18 cellular contexts compared by ENCODE assay signal in the genomic region with DNA sequence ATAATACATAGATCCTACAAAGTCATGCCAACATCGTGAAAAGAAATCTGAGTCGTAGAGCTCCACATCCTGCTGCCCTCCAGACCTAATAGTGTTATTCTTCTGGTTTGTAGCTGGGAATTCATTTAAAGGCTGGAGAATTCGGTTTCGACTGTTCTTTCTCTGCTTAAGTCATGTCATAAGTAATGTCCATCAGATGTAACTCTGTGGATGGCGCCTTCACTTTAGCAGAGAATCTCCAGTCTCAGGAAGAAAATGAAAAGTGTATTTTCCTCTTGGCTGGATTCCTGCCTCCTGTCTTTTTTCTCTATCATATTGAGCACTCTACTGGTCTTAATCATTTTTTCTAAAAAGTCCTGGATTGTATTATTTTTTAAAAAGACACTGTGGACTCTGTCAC.
A peak's percentile ranks its signal among the peaks of the same experiment; 100 is the strongest.
DNase-seq lines count a peak whose midpoint lies in the region; ATAC-seq and TF ChIP-seq lines count a peak whose summit lies in the region.
"Had no signal": no experiment of that assay in that cellular context is flagged by ENCODE, and none has a peak within 500 bp of the region (broad histone marks: within the 10 kb centered on the region; RNA-seq: fewer than 3 reads in every experiment).

No MANE protein-coding gene starts in this region.

- RAD21 ChIA-PET in HCT116 (lab: Charles Lee; ENCODE audit: low non-redundant PET in 1 of 2, low total read pairs in 2 of 2, uncharacterized antibody in 2 of 2, unreplicated experiment in 2 of 2), result no interaction called here

- H3K4me3 ChIP-seq in HCT116 (replicated peaks in 1 of 2; ENCODE audit: low read depth in 1 of 2, low read length in 2 of 2) (no peak overlapping the region), neural progenitor cell (no peak overlapping the region), skeletal muscle satellite cell (ENCODE audit: low read length) (no peak overlapping the region)
- H3K4me3 ChIP-seq: BLaER1 treated with 17β-estradiol and CSF1 and Interleukin-3, amounts not matched to agents 10 nM and 100 nM; GM23248; HAP-1 had no signal

- H3K4me3 Mint-ChIP-seq in neural progenitor cell, result no peak overlapping the region
- H3K4me3 Mint-ChIP-seq in activated T-helper 1 cell treated with anti-CD3 and anti-CD28 coated beads, Interleukin-12 subunit alpha, Interleukin-12 subunit beta, Interleukin-2, Interleukin-4 antibody, amounts not matched to agents 30 ng/mL and 10 ng/mL and 1 ng/mL, durations not matched to agents 14 hours and 24 hours and 36 hours, result no peak overlapping the region
- H3K4me3 Mint-ChIP-seq: B cell; CD8-positive, alpha-beta T cell; IgD-negative memory B cell had no signal

- ATAC-seq in HCT116, result no peak
- ATAC-seq in SK-N-SH treated with all-trans-retinoic acid at 6 μM for 48 hours, result peak; percentile 70
- ATAC-seq in GM21515 (IDR thresholded peaks at IDR 0.05; ENCODE audit: unreplicated experiment), result no peak
- ATAC-seq: CD8-positive, alpha-beta T cell had no signal

- H3K4me2 ChIP-seq in HCT116 (ENCODE audit: low read length) (no peak overlapping the region), neural progenitor cell (no peak overlapping the region), skeletal muscle satellite cell (ENCODE audit: low read length) (no peak overlapping the region)
- H3K4me2 ChIP-seq: BLaER1 treated with 17β-estradiol and CSF1 and Interleukin-3, amounts not matched to agents 10 nM and 100 nM had no signal

- intact Hi-C loops in HCT116 (cut with micrococcal nuclease), result no loop called here
- intact Hi-C loops in activated T-helper 1 cell treated with anti-CD3 and anti-CD28 coated beads, Interleukin-12 subunit alpha, Interleukin-12 subunit beta, Interleukin-2, Interleukin-4 antibody, amounts not matched to agents 30 ng/mL and 10 ng/mL and 1 ng/mL, durations not matched to agents 14 hours and 24 hours and 36 hours (cut with micrococcal nuclease), result no loop called here

- CTCF ChIA-PET in HCT116 (lab: Charles Lee), result no interaction called here

- peaks cover 2% of the 10 kb centered on the region for H3K36me3 Mint-ChIP-seq in neural progenitor cell
- no peaks in the 10 kb centered on the region for H3K36me3 Mint-ChIP-seq in activated T-helper 1 cell treated with anti-CD3 and anti-CD28 coated beads, Interleukin-12 subunit alpha, Interleukin-12 subunit beta, Interleukin-2, Interleukin-4 antibody, amounts not matched to agents 30 ng/mL and 10 ng/mL and 1 ng/mL, durations not matched to agents 14 hours and 24 hours and 36 hours (ENCODE audit: low read depth)
- H3K36me3 Mint-ChIP-seq: CD8-positive, alpha-beta T cell; IgD-negative memory B cell had no signal

- BruUV-seq in HCT116 (replicated peaks; lab: Mats Ljungman, UMichigan), result no TSS peak

- H2AFZ ChIP-seq in HCT116 (ENCODE audit: low read depth, low read length, poor library complexity, severe bottlenecking), result no peak overlapping the region
- H2AFZ ChIP-seq in neural progenitor cell (replicated peaks), result no peak overlapping the region
- H2AFZ ChIP-seq: GM23248 had no signal

- no peaks in the 10 kb centered on the region for H3K9me2 ChIP-seq in HCT116 (ENCODE audit: insufficient read depth)

- peaks cover 19% of the 10 kb centered on the region for H3K4me1 Mint-ChIP-seq in neural progenitor cell
- H3K4me1 Mint-ChIP-seq in activated T-helper 1 cell treated with anti-CD3 and anti-CD28 coated beads, Interleukin-12 subunit alpha, Interleukin-12 subunit beta, Interleukin-2, Interleukin-4 antibody, amounts not matched to agents 30 ng/mL and 10 ng/mL and 1 ng/mL, durations not matched to agents 14 hours and 24 hours and 36 hours (ENCODE audit: low read depth), result no peaks in the 10 kb centered on the region
- H3K4me1 Mint-ChIP-seq: B cell, IgD-negative memory B cell had no signal

- H3K27me3 ChIP-seq in HCT116 (ENCODE audit: insufficient read depth, low read length) (no peaks in the 10 kb centered on the region), neural progenitor cell (no peaks in the 10 kb centered on the region), skeletal muscle satellite cell (ENCODE audit: control insufficient read depth, insufficient read depth, low read length) (no peaks in the 10 kb centered on the region)
- H3K27me3 ChIP-seq: BLaER1 treated with 17β-estradiol and CSF1 and Interleukin-3, amounts not matched to agents 10 nM and 100 nM had no signal

- H3K27ac ChIP-seq in HCT116 (ENCODE audit: low read depth, low read length), result peak overlapping the region; percentile 77; the same call in 1 of the 2 replicates
- peak overlapping the region; percentile 80 for H3K27ac ChIP-seq in neural progenitor cell
- H3K27ac ChIP-seq: BLaER1 treated with 17β-estradiol and CSF1 and Interleukin-3, amounts not matched to agents 10 nM and 100 nM; GM23248 had no signal

- TF ChIP-seq POLR2A in HCT116 (IDR thresholded peaks at IDR 0.05; ENCODE audit: borderline replicate concordance, extremely low read depth, insufficient read depth, insufficient read length), result no peak

- no peaks in the 10 kb centered on the region for H4K20me1 ChIP-seq in HCT116 (ENCODE audit: insufficient read depth)
- H4K20me1 ChIP-seq in neural progenitor cell (ENCODE audit: low read depth), result no peaks in the 10 kb centered on the region
- H4K20me1 ChIP-seq: BLaER1 treated with 17β-estradiol and CSF1 and Interleukin-3, amounts not matched to agents 10 nM and 100 nM had no signal

- H3K9ac ChIP-seq in HCT116 (ENCODE audit: low read length) (no peak overlapping the region), neural progenitor cell (no peak overlapping the region), skeletal muscle satellite cell (ENCODE audit: low read depth, low read length) (peak overlapping the region; percentile 14)
- H3K9ac ChIP-seq: BLaER1 treated with 17β-estradiol and CSF1 and Interleukin-3, amounts not matched to agents 10 nM and 100 nM; GM23248 had no signal

- peaks cover 6% of the 10 kb centered on the region for H3K9me3 Mint-ChIP-seq in neural progenitor cell
- no peaks in the 10 kb centered on the region for H3K9me3 Mint-ChIP-seq in activated T-helper 1 cell treated with anti-CD3 and anti-CD28 coated beads, Interleukin-12 subunit alpha, Interleukin-12 subunit beta, Interleukin-2, Interleukin-4 antibody, amounts not matched to agents 30 ng/mL and 10 ng/mL and 1 ng/mL, durations not matched to agents 14 hours and 24 hours and 36 hours
- H3K9me3 Mint-ChIP-seq: CD8-positive, alpha-beta T cell; IgD-negative memory B cell had no signal

- H3K9me3 ChIP-seq in HCT116 (ENCODE audit: control insufficient read depth in 1 of 2, insufficient read depth in 1 of 2, low read depth in 1 of 2, low read length in 2 of 2) (no peaks in the 10 kb centered on the region), neural progenitor cell (ENCODE audit: low read depth) (no peaks in the 10 kb centered on the region), skeletal muscle satellite cell (replicated peaks; ENCODE audit: low read length) (no peaks in the 10 kb centered on the region)
- H3K9me3 ChIP-seq: BLaER1 treated with 17β-estradiol and CSF1 and Interleukin-3, amounts not matched to agents 10 nM and 100 nM; HAP-1 had no signal

- H3F3A ChIP-seq in neural progenitor cell (ENCODE audit: low read depth), result peaks cover 30% of the 10 kb centered on the region

- no peak for TF ChIP-seq RAD21 in HCT116 (IDR thresholded peaks at IDR 0.05; ENCODE audit: low read depth)

- H3K27me3 Mint-ChIP-seq in neural progenitor cell (ENCODE audit: insufficient read depth, low read depth), result peaks cover 2% of the 10 kb centered on the region
- peaks cover 10% of the 10 kb centered on the region for H3K27me3 Mint-ChIP-seq in activated T-helper 1 cell treated with anti-CD3 and anti-CD28 coated beads, Interleukin-12 subunit alpha, Interleukin-12 subunit beta, Interleukin-2, Interleukin-4 antibody, amounts not matched to agents 30 ng/mL and 10 ng/mL and 1 ng/mL, durations not matched to agents 14 hours and 24 hours and 36 hours (ENCODE audit: insufficient read depth)

- H3K79me2 ChIP-seq in HCT116 (ENCODE audit: insufficient read depth, low read length) (peaks cover 5% of the 10 kb centered on the region; the same call in 1 of the 2 replicates), neural progenitor cell (ENCODE audit: low read depth) (no peaks in the 10 kb centered on the region)

- no peak overlapping the region for H3K27ac Mint-ChIP-seq in neural progenitor cell
- no peak overlapping the region for H3K27ac Mint-ChIP-seq in activated T-helper 1 cell treated with anti-CD3 and anti-CD28 coated beads, Interleukin-12 subunit alpha, Interleukin-12 subunit beta, Interleukin-2, Interleukin-4 antibody, amounts not matched to agents 30 ng/mL and 10 ng/mL and 1 ng/mL, durations not matched to agents 14 hours and 24 hours and 36 hours
- H3K27ac Mint-ChIP-seq: B cell; CD8-positive, alpha-beta T cell; IgD-negative memory B cell had no signal

- TF ChIP-seq CTCF in HCT116 (IDR thresholded peaks at IDR 0.05 in 2 of 3, conservative IDR thresholded peaks at IDR 0.05 in 1 of 3; ENCODE audit: borderline replicate concordance in 1 of 3, insufficient read depth in 1 of 3, low read depth in 2 of 3, low read length in 2 of 3) (no peak), neural progenitor cell (IDR thresholded peaks at IDR 0.05) (no peak)

- H3K36me3 ChIP-seq in HCT116 (ENCODE audit: control insufficient read depth in 1 of 2, insufficient read depth in 2 of 2, low read length in 2 of 2), result no peaks in the 10 kb centered on the region
- H3K36me3 ChIP-seq in neural progenitor cell, result no peaks in the 10 kb centered on the region
- H3K36me3 ChIP-seq in skeletal muscle satellite cell (ENCODE audit: insufficient read depth, low read length), result no peaks in the 10 kb centered on the region
- H3K36me3 ChIP-seq: BLaER1 treated with 17β-estradiol and CSF1 and Interleukin-3, amounts not matched to agents 10 nM and 100 nM; HAP-1 had no signal

- POLR2A ChIA-PET in HCT116 (lab: Charles Lee), result no interaction called here

- DNase-seq in HCT116 (ENCODE audit: low read depth, low spot score), result no peak
- no peak for DNase-seq in neural progenitor cell (ENCODE audit: low spot score)
- no peak for DNase-seq in activated T-helper 1 cell treated with anti-CD3 and anti-CD28 coated beads, Interleukin-12 subunit alpha, Interleukin-12 subunit beta, Interleukin-2, Interleukin-4 antibody, amounts not matched to agents 30 ng/mL and 10 ng/mL and 1 ng/mL, durations not matched to agents 14 hours and 24 hours and 36 hours (ENCODE audit: low spot score)
- DNase-seq in NCI-H69 (lab: John Stamatoyannopoulos, UW), result no peak
- DNase-seq in NK-92 treated with Interleukin-12 subunit alpha and Interleukin-12 subunit beta, amount 100 ng/mL, for 24 hours (lab: John Stamatoyannopoulos, UW), result no peak
- DNase-seq: 8988T; Calu3; CD8-positive, alpha-beta T cell; DMS79 treated with DMSO at 0.1 percent for 48 hours; GF-D8; GM23248 had no signal

- peaks cover 65 to 76% of the 10 kb centered on the region in 2 experiments for H3K4me1 ChIP-seq in HCT116 (ENCODE audit: control insufficient read depth in 1 of 2, insufficient read depth in 2 of 2, low read length in 2 of 2)
- H3K4me1 ChIP-seq in neural progenitor cell, result peaks cover 40% of the 10 kb centered on the region
- H3K4me1 ChIP-seq in skeletal muscle satellite cell (ENCODE audit: control insufficient read depth, insufficient read depth, low read length), result peaks cover 74% of the 10 kb centered on the region

TF ChIP-seq in HCT116, 20 proteins besides CTCF, POLR2A, EP300 and RAD21 (continues in another document):
- no peak for TF ChIP-seq EGR1 (IDR thresholded peaks at IDR 0.05; ENCODE audit: low read depth)

TF ChIP-seq in SK-N-SH treated with all-trans-retinoic acid at 6 μM for 48 hours, 23 proteins besides CTCF, POLR2A, EP300 and RAD21:
- TF ChIP-seq ISL1 (CRISPR knock-in tag; IDR thresholded peaks at IDR 0.05) (peak; percentile 84), OSR1 (CRISPR knock-in tag; IDR thresholded peaks at IDR 0.05) (no peak)
